ENCODE assay signal across 9 cellular contexts in the genomic region with DNA sequence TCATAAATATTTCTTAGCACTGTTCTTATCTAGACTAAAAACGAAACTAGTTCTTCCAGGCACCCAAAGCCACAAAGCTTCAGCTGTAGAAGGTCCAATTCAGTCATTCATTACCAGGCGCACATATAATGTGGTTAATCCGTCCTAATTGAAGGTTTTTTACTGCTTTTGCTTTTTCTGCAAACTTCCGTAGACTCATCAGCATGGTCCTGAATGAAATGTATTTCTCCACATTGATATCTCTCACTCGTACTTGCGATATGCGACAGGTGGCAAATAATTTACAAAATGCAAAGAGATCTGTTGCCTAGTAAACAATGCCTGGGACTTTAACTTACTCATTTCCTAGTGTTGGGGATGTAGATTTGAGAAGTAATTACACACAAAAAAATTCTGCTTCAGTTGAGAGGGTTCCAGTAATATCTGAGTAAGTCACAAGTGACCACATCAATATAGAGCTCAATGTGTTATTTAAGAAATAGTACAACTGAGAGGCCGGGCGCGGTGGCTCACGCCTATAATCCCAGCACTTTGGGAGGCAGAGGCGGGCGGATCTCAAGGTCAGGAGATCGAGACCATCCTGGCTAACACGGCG.
DNase-seq lines count a peak whose midpoint lies in the region; ATAC-seq and TF ChIP-seq lines count a peak whose summit lies in the region.
"Had no signal": no experiment of that assay in that cellular context is flagged by ENCODE, and none has a peak within 500 bp of the region (broad histone marks: within the 10 kb centered on the region; RNA-seq: fewer than 3 reads in every experiment).

No MANE protein-coding gene starts in this region.

- TF ChIP-seq CTCF in RWPE1 (conservative IDR thresholded peaks at IDR 0.05; ENCODE audit: low read depth) (no peak), osteocyte (IDR thresholded peaks at IDR 0.05) (no peak)

- DNase-seq in stimulated activated CD4-positive, alpha-beta T cell treated with anti-CD3 and anti-CD28 coated beads, Interleukin-1b, Interleukin-23, amount 100 ng/mL, for 48 hours, result peak; percentile 33
- DNase-seq in stimulated activated CD4-positive, alpha-beta T cell treated with anti-CD3 and anti-CD28 coated beads, Interleukin-4, amount 100 ng/mL, for 1 hour, result no peak
- peak; percentile 50 to 55 for DNase-seq in activated T-cell treated with anti-CD3 and anti-CD28 coated beads, Interleukin-2, amount 50 U/mL, for 48 hours
- DNase-seq in stimulated activated CD8-positive, alpha-beta memory T cell treated with anti-CD3 and anti-CD28 coated beads, Interleukin-4, amount 100 ng/mL, for 48 hours, result peak; percentile 41
- DNase-seq in RWPE1 (ENCODE audit: low spot score) (no peak), osteocyte (ENCODE audit: extremely low spot score, unreplicated experiment) (no peak), cerebellum (ENCODE audit: low spot score) (no peak)
- DNase-seq: left cardiac atrium had no signal

- H3K27me3 Mint-ChIP-seq in osteocyte (ENCODE audit: unreplicated experiment), result no peaks in the 10 kb centered on the region

- H3K9me3 Mint-ChIP-seq in osteocyte (ENCODE audit: unreplicated experiment), result peaks cover 6% of the 10 kb centered on the region

- peak; percentile 71 for ATAC-seq in HG03175 (IDR thresholded peaks at IDR 0.05; ENCODE audit: unreplicated experiment)

- no peak overlapping the region for H3K4me3 Mint-ChIP-seq in osteocyte (ENCODE audit: unreplicated experiment)

- POLR2A ChIA-PET in RWPE1 (lab: Yijun Ruan, JAX; ENCODE audit: low non-redundant PET), result no interaction called here

- H3K27ac ChIP-seq in RWPE1, result no peak overlapping the region

- no peaks in the 10 kb centered on the region for H3K4me1 Mint-ChIP-seq in osteocyte (ENCODE audit: unreplicated experiment)

- no peak overlapping the region for H3K27ac Mint-ChIP-seq in osteocyte (ENCODE audit: unreplicated experiment)

- CTCF ChIA-PET in RWPE1 (lab: Yijun Ruan, JAX), result interaction anchor here (0.5 to 0.6 kb wide), 3 partner anchors 59 to 1769 kb away, joined by 3 read pairs; no protein-coding TSS in a partner anchor

- H3K36me3 Mint-ChIP-seq in osteocyte (ENCODE audit: unreplicated experiment), result no peaks in the 10 kb centered on the region

Comparison
In these comparisons a context has a peak if more than half of its experiments do, and no peak if none do; other contexts are left out.
1. DNase-seq: peak in stimulated activated CD4-positive, alpha-beta T cell treated with anti-CD3 and anti-CD28 coated beads, Interleukin-1b, Interleukin-23, amount 100 ng/mL, for 48 hours (single experiment), activated T-cell treated with anti-CD3 and anti-CD28 coated beads, Interleukin-2, amount 50 U/mL, for 48 hours (2 of 2) and stimulated activated CD8-positive, alpha-beta memory T cell treated with anti-CD3 and anti-CD28 coated beads, Interleukin-4, amount 100 ng/mL, for 48 hours (single experiment); none in stimulated activated CD4-positive, alpha-beta T cell treated with anti-CD3 and anti-CD28 coated beads, Interleukin-4, amount 100 ng/mL, for 1 hour (single experiment), RWPE1 (single experiment), osteocyte (single experiment) and cerebellum (single experiment).